9 cellular contexts compared by ENCODE assay signal in genomic region chr4:99367817-99368216, GRCh38. TPM values are rescaled to one million over a fixed set of nuclear protein-coding genes. Genes with fewer than 3 reads are reported as not detected.
"Had no signal": no experiment of that assay in that cellular context is flagged by ENCODE, and none has a peak within 500 bp of the region (broad histone marks: within the 10 kb centered on the region; RNA-seq: fewer than 3 reads in every experiment).

No MANE protein-coding gene starts in this region.

RNA-seq across cellular contexts. Expression of gene ADH1C, which starts 15.3 kb away (rescaled TPM):
- total RNA-seq: mononuclear cell; myocyte; naive thymus-derived CD4-positive, alpha-beta T cell; natural killer cell treated with Interleukin-12 subunit alpha and Interleukin-12 subunit beta and Interleukin-15 and Interleukin-18, amount 100 ng/mL, for 72 hours; neural crest cell; occipital lobe; osteocyte had no signal
- polyA plus RNA-seq: immature natural killer cell; naive thymus-derived CD4-positive, alpha-beta T cell had no signal

RNA-seq across cellular contexts. Expression of gene ADH1B, which starts 46.6 kb away (rescaled TPM):
- total RNA-seq: mesothelial cell of epicardium; mononuclear cell; myocyte; naive thymus-derived CD4-positive, alpha-beta T cell; natural killer cell treated with Interleukin-12 subunit alpha and Interleukin-12 subunit beta and Interleukin-15 and Interleukin-18, amount 100 ng/mL, for 72 hours; neural crest cell had no signal
- polyA plus RNA-seq: immature natural killer cell; naive thymus-derived CD4-positive, alpha-beta T cell had no signal
